10 cellular contexts compared by ENCODE assay signal in genomic region chr22:20438678-20439492, GRCh38. TPM values are rescaled to one million over a fixed set of nuclear protein-coding genes. Genes with fewer than 3 reads are reported as not detected.
DNase-seq lines count a peak whose midpoint lies in the region; ATAC-seq and TF ChIP-seq lines count a peak whose summit lies in the region.
"Had no signal": no experiment of that assay in that cellular context is flagged by ENCODE, and none has a peak within 500 bp of the region (broad histone marks: within the 10 kb centered on the region; RNA-seq: fewer than 3 reads in every experiment).

No MANE protein-coding gene starts in this region.

- H3K4me1 Mint-ChIP-seq in T-cell: peaks cover 16 to 25% (median 21%) of the 10 kb centered on the region in 3 donors

- H3K36me3 Mint-ChIP-seq in T-cell: peaks cover 11% of the 10 kb centered on the region

- H3K27me3 ChIP-seq in left ventricle myocardium inferior (ENCODE audit: low read depth): peaks cover 33% of the 10 kb centered on the region

- POLR2A ChIA-PET in T-cell (lab: Charles Lee): interaction anchor here in 1 of 2 donors (0.6 kb wide), 1 partner anchor 14 kb away, joined by 5 read pairs; no protein-coding TSS in a partner anchor

- H3K4me3 ChIP-seq in left ventricle myocardium inferior: peak overlapping the region; percentile 81

- peak overlapping the region; percentile 31 to 52 (median 49) for H3K4me3 Mint-ChIP-seq in T-cell
- H3K4me3 Mint-ChIP-seq: memory B cell had no signal

- DNase-seq in D341Med (ENCODE audit: low spot score) (peak; percentile 38), T-cell (peak in 1 of 34 experiments; percentile 17), left ventricle myocardium inferior (no peak), retina (peak; percentile 13), NCI-H2081 treated with DMSO at 0.1 percent for 48 hours (lab: John Stamatoyannopoulos, UW) (no peak), NCI-H1417 treated with DMSO at 0.1 percent for 48 hours (lab: John Stamatoyannopoulos, UW) (no peak), OCI-M2 (lab: John Stamatoyannopoulos, UW; ENCODE audit: unreplicated experiment) (no peak)
- DNase-seq: activated gamma-delta T cell treated with Interleukin-2 at 50 U/mL for 16 hours had no signal

- ATAC-seq in T-cell (replicated peaks in 1 of 4) (no peak), GM19455 (IDR thresholded peaks at IDR 0.05; ENCODE audit: unreplicated experiment) (no peak)

- peaks cover 16% of the 10 kb centered on the region for H3K36me3 ChIP-seq in left ventricle myocardium inferior

- no peaks in the 10 kb centered on the region for H3K9me3 Mint-ChIP-seq in T-cell
- H3K9me3 Mint-ChIP-seq: memory B cell had no signal

- H3K27me3 Mint-ChIP-seq in T-cell: peaks cover 24 to 35% of the 10 kb centered on the region in 2 donors

- peak overlapping the region; percentile 90 for H3K27ac ChIP-seq in left ventricle myocardium inferior (replicated peaks)

- H3K9me3 ChIP-seq in left ventricle myocardium inferior (replicated peaks): no peaks in the 10 kb centered on the region

- H3K27ac Mint-ChIP-seq in T-cell: no peak overlapping the region
- H3K27ac Mint-ChIP-seq: memory B cell had no signal

- CTCF ChIA-PET in T-cell (lab: Charles Lee): no interaction called here

- intact Hi-C loops in left ventricle myocardium inferior (cut with micrococcal nuclease): no loop called here

- peak; percentile 39 for TF ChIP-seq CTCF in left ventricle myocardium inferior (IDR thresholded peaks at IDR 0.05; ENCODE audit: borderline replicate concordance)

- H3K4me1 ChIP-seq in left ventricle myocardium inferior: peaks cover 47% of the 10 kb centered on the region

RNA-seq across cellular contexts. Expression of gene SCARF2, which starts 1.3 kb away (rescaled TPM):
- 1 to 10 TPM; 1.6 to 3.1 (median 2.9) TPM for total RNA-seq in T-cell
- total RNA-seq in left ventricle myocardium inferior: 3.1 TPM

RNA-seq across cellular contexts. Expression of gene ZNF74, which starts 44.9 kb away (rescaled TPM):
- total RNA-seq in T-cell (10 to 100 TPM in 3 of 5 donors, 1 to 10 TPM in 2; 6.8 to 19.7 (median 17.3) TPM), left ventricle myocardium inferior (5.0 TPM)

RNA-seq across cellular contexts. Expression of gene KLHL22, which starts 56.7 kb away (rescaled TPM):
- 10 to 100 TPM; 42.0 to 57.8 (median 47.1) TPM for total RNA-seq in T-cell
- 16.1 TPM for total RNA-seq in left ventricle myocardium inferior

Comparison
In these comparisons a context has a peak if more than half of its experiments do, and no peak if none do; other contexts are left out.
1. DNase-seq: peak in D341Med (single experiment) and retina (single experiment); none in left ventricle myocardium inferior (single experiment), NCI-H2081 treated with DMSO at 0.1 percent for 48 hours (single experiment), NCI-H1417 treated with DMSO at 0.1 percent for 48 hours (single experiment) and OCI-M2 (single experiment).